8 cellular contexts compared by ENCODE assay signal in genomic region chr18:11553098-11553940, GRCh38.
DNase-seq lines count a peak whose midpoint lies in the region; ATAC-seq and TF ChIP-seq lines count a peak whose summit lies in the region.

No MANE protein-coding gene starts in this region.

- H3K27me3 Mint-ChIP-seq in stimulated activated naive CD8-positive, alpha-beta T cell treated with anti-CD3 and anti-CD28 coated beads, Interleukin-15, amount 100 ng/mL, for 72 hours, result peaks cover 8% of the 10 kb centered on the region

- peak; percentile 73; the same call in 2 of the 3 replicates for ATAC-seq in RWPE2 (ENCODE audit: low read depth)
- peak; percentile 68 for ATAC-seq in stimulated activated naive CD8-positive, alpha-beta T cell treated with anti-CD3 and anti-CD28 coated beads, Interleukin-15, amount 100 ng/mL, for 72 hours

- no peaks in the 10 kb centered on the region for H3K4me1 ChIP-seq in RWPE2 (ENCODE audit: insufficient read depth, poor library complexity, severe bottlenecking)

- H3K27ac Mint-ChIP-seq in stimulated activated naive CD8-positive, alpha-beta T cell treated with anti-CD3 and anti-CD28 coated beads, Interleukin-15, amount 100 ng/mL, for 72 hours, result no peak overlapping the region

- H3K27ac ChIP-seq in RWPE2 (ENCODE audit: poor library complexity, severe bottlenecking), result no peak overlapping the region

- H3K9me3 Mint-ChIP-seq in stimulated activated naive CD8-positive, alpha-beta T cell treated with anti-CD3 and anti-CD28 coated beads, Interleukin-15, amount 100 ng/mL, for 72 hours, result no peaks in the 10 kb centered on the region

- DNase-seq in DMS79 (lab: John Stamatoyannopoulos, UW), result peak; percentile 16
- DNase-seq in GM20000 (ENCODE audit: low spot score), result peak; percentile 67
- peak; percentile 71 to 78 for DNase-seq in Kasumi-1 (lab: John Stamatoyannopoulos, UW)
- no peak for DNase-seq in RWPE2 (ENCODE audit: low spot score)
- DNase-seq in cerebellar cortex (ENCODE audit: low spot score), result peak; percentile 42
- peak; percentile 85 for DNase-seq in left kidney (ENCODE audit: low read depth, low spot score)
- peak; percentile 34 to 40 for DNase-seq in stimulated activated naive CD8-positive, alpha-beta T cell treated with anti-CD3 and anti-CD28 coated beads, Interleukin-15, amount 100 ng/mL, for 72 hours
- no peak for DNase-seq in NK-92 treated with Interleukin-12 subunit alpha and Interleukin-12 subunit beta, amount 100 ng/mL, for 24 hours (lab: John Stamatoyannopoulos, UW)

- no peaks in the 10 kb centered on the region for H3K4me1 Mint-ChIP-seq in stimulated activated naive CD8-positive, alpha-beta T cell treated with anti-CD3 and anti-CD28 coated beads, Interleukin-15, amount 100 ng/mL, for 72 hours

- peaks cover 15% of the 10 kb centered on the region for H3K27me3 ChIP-seq in RWPE2 (ENCODE audit: insufficient read depth, poor library complexity, severe bottlenecking)

- no peaks in the 10 kb centered on the region for H3K9me3 ChIP-seq in RWPE2 (ENCODE audit: severe bottlenecking)

- H3K36me3 ChIP-seq in RWPE2 (ENCODE audit: low read depth), result no peaks in the 10 kb centered on the region

- TF ChIP-seq CTCF in GM20000 (IDR thresholded peaks at IDR 0.05; ENCODE audit: extremely low read depth, missing control alignments) (peak; percentile 69), RWPE2 (IDR thresholded peaks at IDR 0.05; ENCODE audit: poor library complexity, severe bottlenecking) (peak; percentile 91)

- no peak overlapping the region for H3K4me3 ChIP-seq in RWPE2 (ENCODE audit: severe bottlenecking)

- no peak overlapping the region for H3K4me3 Mint-ChIP-seq in stimulated activated naive CD8-positive, alpha-beta T cell treated with anti-CD3 and anti-CD28 coated beads, Interleukin-15, amount 100 ng/mL, for 72 hours

Comparison
In these comparisons a context has a peak if more than half of its experiments do, and no peak if none do; other contexts are left out.
1. DNase-seq: peak in DMS79 (single experiment), GM20000 (single experiment), Kasumi-1 (2 of 2), cerebellar cortex (single experiment), left kidney (single experiment) and stimulated activated naive CD8-positive, alpha-beta T cell treated with anti-CD3 and anti-CD28 coated beads, Interleukin-15, amount 100 ng/mL, for 72 hours (2 of 2); none in RWPE2 (single experiment) and NK-92 treated with Interleukin-12 subunit alpha and Interleukin-12 subunit beta, amount 100 ng/mL, for 24 hours (single experiment).